Comparison of ENCODE assay signal across 8 cellular contexts in the genomic region with DNA sequence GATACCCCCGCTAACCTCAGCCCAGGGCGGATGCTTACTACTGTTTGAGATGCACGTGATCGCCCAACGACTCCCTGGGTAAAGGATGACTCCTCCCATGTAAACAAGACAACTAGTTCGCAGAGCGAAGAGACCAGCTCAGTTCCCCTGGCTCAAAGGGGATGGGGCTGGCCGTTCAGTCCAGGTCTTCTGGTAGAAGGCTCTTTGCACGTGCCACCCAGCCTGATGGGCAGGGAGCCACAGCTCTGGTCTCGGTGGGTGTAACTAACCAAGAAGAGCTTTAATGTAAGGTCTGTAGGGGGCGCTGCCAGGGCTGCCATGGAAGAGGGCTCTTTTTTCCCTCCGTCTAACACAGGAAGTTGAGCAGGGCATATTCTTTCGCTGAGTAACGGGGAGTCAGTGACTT. TPM values are rescaled to one million over a fixed set of nuclear protein-coding genes. Genes with fewer than 3 reads are reported as not detected.
A peak's percentile ranks its signal among the peaks of the same experiment; 100 is the strongest.
DNase-seq lines count a peak whose midpoint lies in the region; ATAC-seq, FAIRE-seq and TF ChIP-seq lines count a peak whose summit lies in the region.

No MANE protein-coding gene starts in this region.

- no peaks in the 10 kb centered on the region for H3K27me3 Mint-ChIP-seq in activated CD4-positive, alpha-beta T cell treated with anti-CD3 and anti-CD28 coated beads for 36 hours

- no peaks in the 10 kb centered on the region for H3K9me3 Mint-ChIP-seq in activated CD4-positive, alpha-beta T cell treated with anti-CD3 and anti-CD28 coated beads for 36 hours (ENCODE audit: low read depth)

- no peaks in the 10 kb centered on the region for H3K36me3 Mint-ChIP-seq in activated CD4-positive, alpha-beta T cell treated with anti-CD3 and anti-CD28 coated beads for 36 hours (ENCODE audit: low read depth)

- RAD21 ChIA-PET in HCT116 (lab: Charles Lee; ENCODE audit: low non-redundant PET in 1 of 2, low total read pairs in 2 of 2, uncharacterized antibody in 2 of 2, unreplicated experiment in 2 of 2), result no interaction called here

- H3K4me3 ChIP-seq in HCT116 (replicated peaks in 1 of 2; ENCODE audit: low read depth in 1 of 2, low read length in 2 of 2), result no peak overlapping the region
- H3K4me3 ChIP-seq in ovary, result no peak overlapping the region

- H3K27me3 ChIP-seq in HCT116 (ENCODE audit: insufficient read depth, low read length) (no peaks in the 10 kb centered on the region), ovary (no peaks in the 10 kb centered on the region)

- no peak for FAIRE-seq in urothelium cell line (lab: Jason Lieb, UNC)

- H3K79me2 ChIP-seq in HCT116 (ENCODE audit: insufficient read depth, low read length), result no peaks in the 10 kb centered on the region

- TF ChIP-seq CTCF in HCT116 (IDR thresholded peaks at IDR 0.05 in 2 of 3, conservative IDR thresholded peaks at IDR 0.05 in 1 of 3; ENCODE audit: borderline replicate concordance in 1 of 3, insufficient read depth in 1 of 3, low read depth in 2 of 3, low read length in 2 of 3) (peak in 1 of 3 experiments; percentile 40; a peak in 2 of 6 replicates), ovary (IDR thresholded peaks at IDR 0.05) (no peak)

- H2AFZ ChIP-seq in HCT116 (ENCODE audit: low read depth, low read length, poor library complexity, severe bottlenecking), result no peak overlapping the region

- CTCF ChIA-PET in HCT116 (lab: Charles Lee), result interaction anchor here (1.0 to 1.4 kb wide), 3 partner anchors 13 to 69 kb away, joined by 3 to 6 read pairs (median 3); no protein-coding TSS in a partner anchor
- CTCF ChIA-PET in activated CD4-positive, alpha-beta T cell treated with anti-CD3 and anti-CD28 coated beads for 36 hours (lab: Charles Lee), result interaction anchor here (0.5 to 2.3 kb wide), 12 partner anchors 8 to 371 kb away, joined by 3 to 14 read pairs (median 4); partner anchors contain the start of gene PARP1

- H3K9ac ChIP-seq in HCT116 (ENCODE audit: low read length), result no peak overlapping the region

- DNase-seq in HCT116 (ENCODE audit: low read depth, low spot score), result no peak
- DNase-seq in activated CD4-positive, alpha-beta T cell treated with anti-CD3 and anti-CD28 coated beads for 36 hours, result peak; percentile 79
- peak; percentile 11 for DNase-seq in effector CD4-positive, alpha-beta T cell
- DNase-seq in stimulated activated CD4-positive, alpha-beta T cell treated with anti-CD3 and anti-CD28 coated beads, TNF-alpha, amount 100 ng/mL, for 1 hour (ENCODE audit: low read depth in 3 of 3, low spot score in 1 of 3), result peak in 2 of 3 donors; percentile 9 to 24
- no peak for DNase-seq in urothelium cell line (ENCODE audit: low spot score)
- DNase-seq in ovary, result no peak
- no peak for DNase-seq in HuH-7.5 (ENCODE audit: low spot score)

- H3K9me2 ChIP-seq in HCT116 (ENCODE audit: insufficient read depth), result no peaks in the 10 kb centered on the region

- no peak overlapping the region for H3K4me2 ChIP-seq in HCT116 (ENCODE audit: low read length)

- peak overlapping the region; percentile 55 for H3K4me3 Mint-ChIP-seq in activated CD4-positive, alpha-beta T cell treated with anti-CD3 and anti-CD28 coated beads for 36 hours

- H3K4me1 Mint-ChIP-seq in activated CD4-positive, alpha-beta T cell treated with anti-CD3 and anti-CD28 coated beads for 36 hours, result peaks cover 12% of the 10 kb centered on the region

- no TSS peak for BruUV-seq in HCT116 (replicated peaks; lab: Mats Ljungman, UMichigan)

- ATAC-seq in HCT116 (peak; percentile 42; the same call in 1 of the 2 replicates), GM19397 (IDR thresholded peaks at IDR 0.05; ENCODE audit: unreplicated experiment) (no peak)
- ATAC-seq in activated CD4-positive, alpha-beta T cell treated with anti-CD3 and anti-CD28 coated beads for 36 hours, result peak; percentile 93

- no peaks in the 10 kb centered on the region for H3K36me3 ChIP-seq in HCT116 (ENCODE audit: control insufficient read depth in 1 of 2, insufficient read depth in 2 of 2, low read length in 2 of 2)
- no peaks in the 10 kb centered on the region for H3K36me3 ChIP-seq in ovary

- TF ChIP-seq EP300 in ovary (IDR thresholded peaks at IDR 0.05), result no peak

- H3K9me3 ChIP-seq in HCT116 (ENCODE audit: control insufficient read depth in 1 of 2, insufficient read depth in 1 of 2, low read depth in 1 of 2, low read length in 2 of 2) (no peaks in the 10 kb centered on the region; a peak in 1 of 4 replicates), ovary (peaks cover 0 to 3% of the 10 kb centered on the region in 2 donors)

- H4K20me1 ChIP-seq in HCT116 (ENCODE audit: insufficient read depth), result no peaks in the 10 kb centered on the region

- no peak for TF ChIP-seq RAD21 in HCT116 (IDR thresholded peaks at IDR 0.05; ENCODE audit: low read depth)

- POLR2A ChIA-PET in HCT116 (lab: Charles Lee), result interaction anchor here (1.3 kb wide), 1 partner anchor 11 kb away, joined by 3 read pairs; no protein-coding TSS in a partner anchor
- POLR2A ChIA-PET in activated CD4-positive, alpha-beta T cell treated with anti-CD3 and anti-CD28 coated beads for 36 hours (lab: Charles Lee), result no interaction called here

- H3K27ac Mint-ChIP-seq in activated CD4-positive, alpha-beta T cell treated with anti-CD3 and anti-CD28 coated beads for 36 hours, result peak overlapping the region; percentile 76

- H3K27ac ChIP-seq in HCT116 (ENCODE audit: low read depth, low read length) (no peak overlapping the region), ovary (no peak overlapping the region)

- H3K4me1 ChIP-seq in HCT116 (ENCODE audit: control insufficient read depth in 1 of 2, insufficient read depth in 2 of 2, low read length in 2 of 2), result no peaks in the 10 kb centered on the region
- no peaks in the 10 kb centered on the region for H3K4me1 ChIP-seq in ovary (ENCODE audit: insufficient read depth)

- 49 to 62% (median 59%) methylated on average over 14 of the region's 14 CpGs for WGBS in ovary, 3 donors

- TF ChIP-seq POLR2A in HCT116 (IDR thresholded peaks at IDR 0.05; ENCODE audit: borderline replicate concordance, extremely low read depth, insufficient read depth, insufficient read length), result no peak
- no peak for TF ChIP-seq POLR2A in ovary (IDR thresholded peaks at IDR 0.05)

- intact Hi-C loops in HCT116 (cut with micrococcal nuclease), result no loop called here
- intact Hi-C loops in activated CD4-positive, alpha-beta T cell treated with anti-CD3 and anti-CD28 coated beads for 36 hours (cut with DNase I, micrococcal nuclease), result no loop called here
- intact Hi-C loops in ovary (cut with DNase I), result no loop called here

TF ChIP-seq in HCT116, 20 proteins besides CTCF, POLR2A, EP300 and RAD21 (continues in another document):
- TF ChIP-seq FOSL1 (IDR thresholded peaks at IDR 0.05; ENCODE audit: low read depth), result no peak
- no peak for TF ChIP-seq CBX3 (IDR thresholded peaks at IDR 0.05; ENCODE audit: low read depth)
- TF ChIP-seq REST (IDR thresholded peaks at IDR 0.05; ENCODE audit: low read depth), result no peak
- no peak for TF ChIP-seq SP1 (IDR thresholded peaks at IDR 0.05; ENCODE audit: low read depth)
- no peak for TF ChIP-seq SRF (IDR thresholded peaks at IDR 0.05; ENCODE audit: low read depth)
- TF ChIP-seq JUND (IDR thresholded peaks at IDR 0.05), result no peak
- TF ChIP-seq CEBPB (IDR thresholded peaks at IDR 0.05; ENCODE audit: low read depth), result no peak
- no peak for TF ChIP-seq EGR1 (IDR thresholded peaks at IDR 0.05; ENCODE audit: low read depth)
- TF ChIP-seq ZNF274 (IDR thresholded peaks at IDR 0.05; ENCODE audit: low read depth, low read length), result no peak
- TF ChIP-seq EZH2 (IDR thresholded peaks at IDR 0.05), result no peak
- TF ChIP-seq, protein P1, sequence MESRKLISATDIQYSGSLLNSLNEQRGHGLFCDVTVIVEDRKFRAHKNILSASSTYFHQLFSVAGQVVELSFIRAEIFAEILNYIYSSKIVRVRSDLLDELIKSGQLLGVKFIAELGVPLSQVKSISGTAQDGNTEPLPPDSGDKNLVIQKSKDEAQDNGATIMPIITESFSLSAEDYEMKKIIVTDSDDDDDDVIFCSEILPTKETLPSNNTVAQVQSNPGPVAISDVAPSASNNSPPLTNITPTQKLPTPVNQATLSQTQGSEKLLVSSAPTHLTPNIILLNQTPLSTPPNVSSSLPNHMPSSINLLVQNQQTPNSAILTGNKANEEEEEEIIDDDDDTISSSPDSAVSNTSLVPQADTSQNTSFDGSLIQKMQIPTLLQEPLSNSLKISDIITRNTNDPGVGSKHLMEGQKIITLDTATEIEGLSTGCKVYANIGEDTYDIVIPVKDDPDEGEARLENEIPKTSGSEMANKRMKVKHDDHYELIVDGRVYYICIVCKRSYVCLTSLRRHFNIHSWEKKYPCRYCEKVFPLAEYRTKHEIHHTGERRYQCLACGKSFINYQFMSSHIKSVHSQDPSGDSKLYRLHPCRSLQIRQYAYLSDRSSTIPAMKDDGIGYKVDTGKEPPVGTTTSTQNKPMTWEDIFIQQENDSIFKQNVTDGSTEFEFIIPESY (IDR thresholded peaks at IDR 0.05; ENCODE audit: extremely low read depth, insufficient replicate concordance, low read length), result no peak

RNA-seq across cellular contexts. Expression of gene PARP1, which starts 49.4 kb away (rescaled TPM):
- 213 TPM for total RNA-seq in HCT116 (2021; ENCODE audit: unreplicated experiment)
- 117 and 142 TPM in 2 replicates for polyA plus RNA-seq in HCT116 (2012)
- 100 to 1,000 TPM; 237 to 242 TPM for total RNA-seq in activated CD4-positive, alpha-beta T cell treated with anti-CD3 and anti-CD28 coated beads for 36 hours
- 10 to 100 TPM; 35.9 to 71.4 (median 63.1) TPM for total RNA-seq in ovary
- 10 to 100 TPM; 24.7 to 74.6 TPM for polyA plus RNA-seq in ovary

Comparison
In these comparisons a context has a peak if more than half of its experiments do, and no peak if none do; other contexts are left out.
1. DNase-seq: peak in activated CD4-positive, alpha-beta T cell treated with anti-CD3 and anti-CD28 coated beads for 36 hours (single experiment), effector CD4-positive, alpha-beta T cell (single experiment) and stimulated activated CD4-positive, alpha-beta T cell treated with anti-CD3 and anti-CD28 coated beads, TNF-alpha, amount 100 ng/mL, for 1 hour (2 of 3); none in HCT116 (single experiment), urothelium cell line (single experiment), ovary (0 of 5) and HuH-7.5 (single experiment).